8 cellular contexts compared by ENCODE assay signal in the genomic region with DNA sequence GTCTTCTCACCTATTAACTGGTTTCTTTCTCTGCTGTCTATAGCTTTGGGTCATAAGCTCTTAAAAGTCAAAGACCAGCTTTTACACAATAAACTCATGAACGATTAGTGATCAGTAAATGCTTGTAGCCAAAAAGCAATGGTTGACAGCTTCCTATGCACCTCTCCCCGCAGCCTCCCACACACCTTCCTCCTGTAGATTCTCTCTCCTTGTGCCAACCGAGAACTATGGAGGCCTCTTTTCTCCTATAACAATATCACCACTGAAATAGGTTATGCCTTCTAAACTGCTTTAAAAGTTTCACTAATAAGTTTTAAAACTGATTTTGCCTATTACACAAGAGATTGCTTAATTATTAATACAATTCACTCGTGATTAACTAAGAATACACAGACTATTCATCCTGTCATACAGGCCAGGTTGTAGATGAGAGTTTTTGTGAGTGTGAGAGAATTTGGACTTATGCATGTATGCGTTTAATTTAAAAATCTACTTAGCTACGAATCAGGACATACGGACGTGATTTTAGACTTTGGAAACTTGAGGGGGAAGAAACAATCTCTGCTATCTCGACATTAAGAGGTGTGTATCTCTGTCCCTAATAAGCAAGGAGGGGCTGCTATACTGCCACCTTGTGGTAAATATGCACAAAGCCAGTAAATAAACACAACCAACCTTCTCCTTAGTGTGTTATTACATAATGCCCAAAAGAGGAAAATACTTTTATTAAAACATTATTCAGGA.
DNase-seq lines count a peak whose midpoint lies in the region; ATAC-seq, FAIRE-seq and TF ChIP-seq lines count a peak whose summit lies in the region.

No MANE protein-coding gene starts in this region.

- CTCF ChIA-PET in endothelial cell of umbilical vein (lab: Charles Lee): interaction anchor here (1.0 to 2.2 kb wide), 7 partner anchors 27 to 530 kb away, joined by 3 to 12 read pairs (median 6); no protein-coding TSS in a partner anchor

- H3K4me1 ChIP-seq in Peyer's patch (no peaks in the 10 kb centered on the region), endothelial cell of umbilical vein (ENCODE audit: control insufficient read depth, extremely low read depth, insufficient read depth, low read length) (peaks cover 4% of the 10 kb centered on the region), mucosa of descending colon (ENCODE audit: low read depth) (peaks cover 7% of the 10 kb centered on the region)

- no peaks in the 10 kb centered on the region for H3K9me1 ChIP-seq in endothelial cell of umbilical vein (replicated peaks; ENCODE audit: control insufficient read depth, extremely low read depth, insufficient read depth, low read length)

- dilution Hi-C loops in endothelial cell of umbilical vein (cut with MboI; ENCODE audit: extremely low pct_ligation_motif_present, low sequenced_read_pairs): no loop called here

- no peaks in the 10 kb centered on the region for H3K9me3 ChIP-seq in Peyer's patch
- no peaks in the 10 kb centered on the region for H3K9me3 ChIP-seq in endothelial cell of umbilical vein (replicated peaks; ENCODE audit: control insufficient read depth, insufficient read depth, low read length)
- H3K9me3 ChIP-seq in mucosa of descending colon: no peaks in the 10 kb centered on the region

- POLR2A ChIA-PET in endothelial cell of umbilical vein (lab: Charles Lee): no interaction called here

- H3K27me3 ChIP-seq in Peyer's patch: no peaks in the 10 kb centered on the region
- H3K27me3 ChIP-seq in endothelial cell of umbilical vein (ENCODE audit: control insufficient read depth in 2 of 2, insufficient read depth in 2 of 2, low read length in 2 of 2): no peaks in the 10 kb centered on the region

- no peaks in the 10 kb centered on the region for H3K36me3 ChIP-seq in Peyer's patch
- no peaks in the 10 kb centered on the region for H3K36me3 ChIP-seq in endothelial cell of umbilical vein (ENCODE audit: control insufficient read depth in 2 of 2, extremely low read depth in 1 of 2, insufficient read depth in 2 of 2, low read length in 2 of 2)
- no peaks in the 10 kb centered on the region for H3K36me3 ChIP-seq in mucosa of descending colon (ENCODE audit: low read depth)

- no peak overlapping the region for H3K9ac ChIP-seq in endothelial cell of umbilical vein (replicated peaks; ENCODE audit: extremely low read depth, insufficient read depth, low read length)

- no peak for DNase-seq in AG09319 (ENCODE audit: extremely low read depth, low read depth)
- DNase-seq in GM12892 (ENCODE audit: insufficient read length): peak; percentile 26
- DNase-seq in Peyer's patch: no peak
- peak; percentile 71 for DNase-seq in endothelial cell of umbilical vein (ENCODE audit: low read depth, low spot score)
- DNase-seq in mucosa of descending colon: peak in 1 of 3 donors; percentile 43
- no peak for DNase-seq in central memory CD4-positive, alpha-beta T cell

- no peak overlapping the region for H2AFZ ChIP-seq in endothelial cell of umbilical vein (ENCODE audit: low read depth, low read length)

- FAIRE-seq in GM12892 (lab: Jason Lieb, UNC) (no peak), endothelial cell of umbilical vein (lab: Jason Lieb, UNC) (peak; percentile 4)

- no peak overlapping the region for H3K27ac ChIP-seq in Peyer's patch
- no peak overlapping the region for H3K27ac ChIP-seq in endothelial cell of umbilical vein (ENCODE audit: insufficient read depth, low read depth, low read length)

- TF ChIP-seq POLR2A in GM12892 (IDR thresholded peaks at IDR 0.05; ENCODE audit: low read depth, low read length) (no peak), Peyer's patch (IDR thresholded peaks at IDR 0.05) (no peak), endothelial cell of umbilical vein (IDR thresholded peaks at IDR 0.05; ENCODE audit: low read depth, low read length) (no peak)

- peak; percentile 79 for ATAC-seq in HG03432 (IDR thresholded peaks at IDR 0.05; ENCODE audit: unreplicated experiment)
- peak; percentile 84 for ATAC-seq in mucosa of descending colon
- ATAC-seq in GM19463 (IDR thresholded peaks at IDR 0.05; ENCODE audit: unreplicated experiment): no peak

- TF ChIP-seq CTCF in AG09319 (IDR thresholded peaks at IDR 0.05; ENCODE audit: low read depth, low read length): peak; percentile 57
- TF ChIP-seq CTCF in Peyer's patch (IDR thresholded peaks at IDR 0.05): peak in 4 of 6 experiments; percentile 77 to 93 (median 92)
- TF ChIP-seq CTCF in endothelial cell of umbilical vein (IDR thresholded peaks at IDR 0.05; ENCODE audit: extremely low read depth in 1 of 2, insufficient read depth in 1 of 2, low read depth in 1 of 2, low read length in 2 of 2): peak; percentile 66 to 69
- peak; percentile 56 for TF ChIP-seq CTCF in mucosa of descending colon (IDR thresholded peaks at IDR 0.05)

- no peaks in the 10 kb centered on the region for H4K20me1 ChIP-seq in endothelial cell of umbilical vein (replicated peaks; ENCODE audit: control insufficient read depth, extremely low read depth, insufficient read depth, low read length)

- H3K79me2 ChIP-seq in endothelial cell of umbilical vein (ENCODE audit: control insufficient read depth, insufficient read depth, low read length): no peaks in the 10 kb centered on the region

- intact Hi-C loops in endothelial cell of umbilical vein (cut with micrococcal nuclease) (loop anchor here (1.0 to 10.0 kb wide), 6 partner anchors 35 to 789 kb away; a partner anchor contains a TSS), mucosa of descending colon (cut with DNase I, micrococcal nuclease) (no loop called here)

- H3K4me3 ChIP-seq in Peyer's patch: no peak overlapping the region
- no peak overlapping the region for H3K4me3 ChIP-seq in endothelial cell of umbilical vein (replicated peaks in 1 of 3; ENCODE audit: insufficient read depth in 1 of 3, low read depth in 1 of 3, low read length in 3 of 3)
- H3K4me3 ChIP-seq in mucosa of descending colon: no peak overlapping the region

- no peak overlapping the region for H3K4me2 ChIP-seq in endothelial cell of umbilical vein (ENCODE audit: insufficient read depth, low read length)

- no TSS peak for BruUV-seq in endothelial cell of umbilical vein (replicated peaks; lab: Mats Ljungman, UMichigan)

TF ChIP-seq in endothelial cell of umbilical vein, 7 proteins besides CTCF, POLR2A, EP300 and RAD21:
- no peak for TF ChIP-seq FOS (IDR thresholded peaks at IDR 0.05; ENCODE audit: borderline replicate concordance, insufficient read depth, low read length)
- TF ChIP-seq POLR2AphosphoS5 (IDR thresholded peaks at IDR 0.05; ENCODE audit: insufficient read depth, low read depth, low read length): no peak
- no peak for TF ChIP-seq MYC (IDR thresholded peaks at IDR 0.05; ENCODE audit: low read depth, low read length)
- no peak for TF ChIP-seq EZH2 (IDR thresholded peaks at IDR 0.05; ENCODE audit: borderline replicate concordance, low read depth, low read length, severe bottlenecking)
- TF ChIP-seq, protein P1, sequence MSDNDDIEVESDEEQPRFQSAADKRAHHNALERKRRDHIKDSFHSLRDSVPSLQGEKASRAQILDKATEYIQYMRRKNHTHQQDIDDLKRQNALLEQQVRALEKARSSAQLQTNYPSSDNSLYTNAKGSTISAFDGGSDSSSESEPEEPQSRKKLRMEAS (IDR thresholded peaks at IDR 0.05; ENCODE audit: insufficient read depth, insufficient read length): no peak
- TF ChIP-seq GATA2 (IDR thresholded peaks at IDR 0.05; ENCODE audit: insufficient read depth, insufficient read length, low read depth, low read length): no peak

Comparison
In these comparisons a context has a peak if more than half of its experiments do, and no peak if none do; other contexts are left out.
1. DNase-seq: peak in GM12892 (single experiment) and endothelial cell of umbilical vein (single experiment); none in AG09319 (single experiment), Peyer's patch (0 of 3) and central memory CD4-positive, alpha-beta T cell (single experiment).
2. Peak in every context shown above with its lines, with median percentiles within 50 percentile points of each other: CTCF ChIP-seq.